ENCODE assay signal across 16 cellular contexts in genomic region chr10:125111350-125111749, GRCh38. TPM values are rescaled to one million over a fixed set of nuclear protein-coding genes. Genes with fewer than 3 reads are reported as not detected.
DNase-seq lines count a peak whose midpoint lies in the region; ATAC-seq, FAIRE-seq and TF ChIP-seq lines count a peak whose summit lies in the region.
"Had no signal": no experiment of that assay in that cellular context is flagged by ENCODE, and none has a peak within 500 bp of the region (broad histone marks: within the 10 kb centered on the region; RNA-seq: fewer than 3 reads in every experiment).

No MANE protein-coding gene starts in this region.

- H3K27ac ChIP-seq in A549 (no peak overlapping the region), SJCRH30 (peak overlapping the region; percentile 52)

- no peaks in the 10 kb centered on the region for H3K27me3 ChIP-seq in SJCRH30

- no peak for TF ChIP-seq RAD21 in A549 (conservative IDR thresholded peaks at IDR 0.05 in 1 of 2, IDR thresholded peaks at IDR 0.05 in 1 of 2)

- no peak for ATAC-seq in A549
- ATAC-seq: GM12878, HepG2 had no signal

- 86% methylated on average over 4 of the region's 4 CpGs for WGBS in A549 (ENCODE audit: missing lambda C conversion rate)

- FAIRE-seq in A549 (lab: Jason Lieb, UNC): no peak
- no peak for FAIRE-seq in D721Med (lab: Jason Lieb, UNC)
- FAIRE-seq: GM18507 had no signal

- H3K4me1 ChIP-seq in A549 (peaks cover 17% of the 10 kb centered on the region; the same call in 1 of the 3 replicates), SJCRH30 (peaks cover 13% of the 10 kb centered on the region; the same call in 1 of the 2 replicates)
- H3K4me1 ChIP-seq: HAP-1 had no signal

- peaks cover 16% of the 10 kb centered on the region; the same call in 2 of the 3 replicates for H3K9me3 ChIP-seq in A549
- no peaks in the 10 kb centered on the region; the same call in 1 of the 2 replicates for H3K9me3 ChIP-seq in SJCRH30 (replicated peaks)
- H3K9me3 ChIP-seq: HAP-1 had no signal

- no peak overlapping the region for H3K4me3 ChIP-seq in A549
- no peak overlapping the region for H3K4me3 ChIP-seq in SJCRH30
- H3K4me3 ChIP-seq: GM12878, HAP-1 had no signal

- H3K36me3 ChIP-seq in SJCRH30: peaks cover 31% of the 10 kb centered on the region

- H3K4me2 ChIP-seq in A549: no peak overlapping the region

- H3K9me3 Mint-ChIP-seq in immature natural killer cell (no peaks in the 10 kb centered on the region), nephron (peaks cover 9% of the 10 kb centered on the region)

- peak overlapping the region in 1 of 5 donors; percentile 61 for H3K4me3 Mint-ChIP-seq in immature natural killer cell
- H3K4me3 Mint-ChIP-seq in nephron: no peak overlapping the region
- H3K4me3 Mint-ChIP-seq: B cell; CD4-positive, alpha-beta T cell had no signal

- TF ChIP-seq CTCF in A549 (IDR thresholded peaks at IDR 0.05) (no peak), nephron (IDR thresholded peaks at IDR 0.05; ENCODE audit: unreplicated experiment in 3 of 3) (no peak), D721Med (IDR thresholded peaks at IDR 0.05; ENCODE audit: insufficient read depth, missing control alignments) (no peak)

- POLR2A ChIA-PET in A549 (lab: Yijun Ruan, JAX): no interaction called here

- TF ChIP-seq EP300 in A549 (IDR thresholded peaks at IDR 0.05): no peak

- H3K36me3 Mint-ChIP-seq in immature natural killer cell: peaks cover 7 to 20% (median 16%) of the 10 kb centered on the region in 3 donors
- peaks cover 57% of the 10 kb centered on the region for H3K36me3 Mint-ChIP-seq in nephron (ENCODE audit: low read depth)

- DNase-seq in A549 (ENCODE audit: low read depth in 1 of 2, low spot score in 1 of 2): no peak
- no peak for DNase-seq in SJCRH30
- DNase-seq in immature natural killer cell: no peak
- no peak for DNase-seq in D721Med (ENCODE audit: insufficient read length, low spot score)
- no peak for DNase-seq in 8988T
- DNase-seq in cerebellar cortex (ENCODE audit: low spot score): no peak
- DNase-seq: C1 segment of cervical spinal cord; Calu3; CD4-positive, alpha-beta T cell; DMS79 had no signal

- H3K27ac Mint-ChIP-seq in immature natural killer cell (peak overlapping the region; percentile 24 to 78 (median 69)), nephron (peak overlapping the region; percentile 8 to 61 (median 41))
- H3K27ac Mint-ChIP-seq: B cell; CD4-positive, alpha-beta T cell had no signal

- H3K4me1 Mint-ChIP-seq in immature natural killer cell (peaks cover 89 to 92% of the 10 kb centered on the region in 2 donors), nephron (peaks cover 44% of the 10 kb centered on the region)
- H3K4me1 Mint-ChIP-seq: B cell had no signal

- CTCF ChIA-PET in A549 (lab: Yijun Ruan, JAX): interaction anchor here (1.0 kb wide), 2 partner anchors 12 to 20 kb away, joined by 3 read pairs; no protein-coding TSS in a partner anchor

- no peaks in the 10 kb centered on the region for H3K27me3 Mint-ChIP-seq in immature natural killer cell (ENCODE audit: low read depth in 3 of 3)
- H3K27me3 Mint-ChIP-seq in nephron (ENCODE audit: low read depth): no peaks in the 10 kb centered on the region
- H3K27me3 Mint-ChIP-seq: CD4-positive, alpha-beta T cell had no signal

- TF ChIP-seq POLR2A in A549 (IDR thresholded peaks at IDR 0.05; ENCODE audit: low read length): no peak

TF ChIP-seq in A549, 52 proteins besides CTCF, POLR2A, EP300 and RAD21:
- TF ChIP-seq MAFK (IDR thresholded peaks at IDR 0.05; ENCODE audit: partially characterized antibody): peak; percentile 55
- no peak for TF ChIP-seq REST (IDR thresholded peaks at IDR 0.05)

RNA-seq across cellular contexts. Expression of gene CTBP2, which starts 49.0 kb away (rescaled TPM):
- polyA plus RNA-seq in A549 (2011; rRNA removed) (77.2 and 78.9 TPM in 2 replicates), A549 (2017; fragmentation: RNase III; extraction: RNeasy Plus Mini Kit Qiagen cat#74134 plus additional on column Dnase treatment) (74.9 to 82.4 TPM (median 77.0 TPM) in 3 replicates), immature natural killer cell (100 to 1,000 TPM in 2 of 3 donors, 10 to 100 TPM in 1; 89.8 to 154 (median 131) TPM)
- polyA plus RNA-seq in A549 (2012; cell fraction: cytosol; rRNA removed): 117 and 122 TPM in 2 replicates
- 161 and 190 TPM in 2 replicates for polyA plus RNA-seq in A549 (2012; cell fraction: nucleus; rRNA removed)
- 146 and 154 TPM in 2 replicates for polyA minus RNA-seq in A549 (2011; rRNA and poly(A)+ RNA removed)
- total RNA-seq in SJCRH30 (2014; rRNA removed; shearing (Covaris generic)): 67.8 and 69.0 TPM in 2 replicates
- total RNA-seq: HepG2 had no signal
